16 cellular contexts compared by ENCODE assay signal in genomic region chr9:120917285-120917684, GRCh38. TPM values are rescaled to one million over a fixed set of nuclear protein-coding genes. Genes with fewer than 3 reads are reported as not detected.
DNase-seq lines count a peak whose midpoint lies in the region; ATAC-seq and TF ChIP-seq lines count a peak whose summit lies in the region.
"Had no signal": no experiment of that assay in that cellular context is flagged by ENCODE, and none has a peak within 500 bp of the region (broad histone marks: within the 10 kb centered on the region; RNA-seq: fewer than 3 reads in every experiment).

No MANE protein-coding gene starts in this region.

- TF ChIP-seq EP300 in transverse colon (IDR thresholded peaks at IDR 0.05; ENCODE audit: low read depth) = no peak

- TF ChIP-seq CTCF in MCF 10A (IDR thresholded peaks at IDR 0.05; ENCODE audit: unreplicated experiment) (no peak), mammary epithelial cell (conservative IDR thresholded peaks at IDR 0.05 in 1 of 2, IDR thresholded peaks at IDR 0.05 in 1 of 2; ENCODE audit: extremely low read depth in 1 of 2, insufficient read depth in 1 of 2, low read depth in 1 of 2, low read length in 2 of 2) (no peak), transverse colon (IDR thresholded peaks at IDR 0.05) (no peak), glutamatergic neuron (IDR thresholded peaks at IDR 0.05; ENCODE audit: partially characterized antibody, unreplicated experiment) (no peak)

- H3K4me1 Mint-ChIP-seq in MCF 10A (ENCODE audit: insufficient read depth, unreplicated experiment) (peaks cover 33% of the 10 kb centered on the region), glutamatergic neuron (ENCODE audit: low read depth, unreplicated experiment) (peaks cover 16% of the 10 kb centered on the region)
- H3K4me1 Mint-ChIP-seq in activated naive CD8-positive, alpha-beta T cell treated with anti-CD3 and anti-CD28 coated beads, Interleukin-2, amount 50 U/mL, for 24 hours = peaks cover 94% of the 10 kb centered on the region

- H3K4me3 Mint-ChIP-seq in MCF 10A (ENCODE audit: unreplicated experiment) = no peak overlapping the region
- peak overlapping the region; percentile 72 for H3K4me3 Mint-ChIP-seq in activated naive CD8-positive, alpha-beta T cell treated with anti-CD3 and anti-CD28 coated beads, Interleukin-2, amount 50 U/mL, for 24 hours
- H3K4me3 Mint-ChIP-seq in glutamatergic neuron (ENCODE audit: unreplicated experiment) = no peak overlapping the region

- H3K36me3 ChIP-seq in mammary epithelial cell (ENCODE audit: insufficient read depth, low read length) = no peaks in the 10 kb centered on the region
- H3K36me3 ChIP-seq in muscle layer of duodenum (ENCODE audit: control insufficient read depth in 1 of 2, insufficient read depth in 2 of 2, low read length in 2 of 2) = peaks cover 0 to 5% of the 10 kb centered on the region in 2 donors
- H3K36me3 ChIP-seq in transverse colon = no peaks in the 10 kb centered on the region

- H3K4me2 ChIP-seq in mammary epithelial cell (ENCODE audit: insufficient read depth, low read depth, low read length) = no peak overlapping the region

- H3K36me3 Mint-ChIP-seq in MCF 10A (ENCODE audit: insufficient read depth, unreplicated experiment) (peaks cover 13% of the 10 kb centered on the region), glutamatergic neuron (ENCODE audit: unreplicated experiment) (no peaks in the 10 kb centered on the region)
- H3K36me3 Mint-ChIP-seq in activated naive CD8-positive, alpha-beta T cell treated with anti-CD3 and anti-CD28 coated beads, Interleukin-2, amount 50 U/mL, for 24 hours (ENCODE audit: low read depth) = peaks cover 92% of the 10 kb centered on the region

- no peak overlapping the region for H3K9ac ChIP-seq in mammary epithelial cell (ENCODE audit: insufficient read depth, low read length)

- H3K4me3 ChIP-seq in mammary epithelial cell (replicated peaks in 1 of 3; ENCODE audit: insufficient read depth in 1 of 3, low read depth in 2 of 3, low read length in 3 of 3) = no peak overlapping the region
- H3K4me3 ChIP-seq in muscle layer of duodenum (ENCODE audit: low read depth in 1 of 2, low read length in 2 of 2) = no peak overlapping the region
- no peak overlapping the region for H3K4me3 ChIP-seq in transverse colon
- H3K4me3 ChIP-seq: spleen had no signal

- dilution Hi-C loops in mammary epithelial cell (cut with HindIII; ENCODE audit: low sequenced_read_pairs) = no loop called here

- CTCF ChIA-PET in MCF 10A (lab: Yijun Ruan, JAX) (interaction anchor here (0.6 to 4.6 kb wide), 19 partner anchors 8 to 508 kb away, joined by 3 to 71 read pairs (median 6); partner anchors contain the start of gene TRAF1), mammary epithelial cell (lab: Charles Lee; ENCODE audit: low non-redundant PET) (interaction anchor here (0.8 kb wide), 1 partner anchor 18 kb away, joined by 5 read pairs; no protein-coding TSS in a partner anchor)

- intact Hi-C loops in MCF 10A (cut with micrococcal nuclease) = no loop called here
- intact Hi-C loops in mammary epithelial cell (cut with micrococcal nuclease) = no loop called here
- intact Hi-C loops in transverse colon (cut with DNase I; ENCODE audit: low total_unique reads) = no loop called here
- intact Hi-C loops in cardiac septum (cut with DNase I) = no loop called here

- H3K79me2 ChIP-seq in mammary epithelial cell (ENCODE audit: insufficient read depth, low read length) = no peaks in the 10 kb centered on the region

- in situ Hi-C loops in mammary epithelial cell (cut with MboI; ENCODE audit: low sequenced_read_pairs in 2 of 2) = no loop called here
- in situ Hi-C loops in transverse colon (cut with MboI; ENCODE audit: low pct_ligation_motif_present in 1 of 4, low pct_unique_long_range_greater_than_20kb in 1 of 4, low sequenced_read_pairs in 3 of 4) = no loop called here

- peaks cover 20% of the 10 kb centered on the region for H3K4me1 ChIP-seq in mammary epithelial cell (ENCODE audit: insufficient read depth, low read length)
- peaks cover 6 to 23% of the 10 kb centered on the region in 2 donors for H3K4me1 ChIP-seq in muscle layer of duodenum (ENCODE audit: control insufficient read depth in 1 of 2, insufficient read depth in 2 of 2, low read length in 2 of 2)
- H3K4me1 ChIP-seq in transverse colon = peaks cover 6 to 25% (median 10%) of the 10 kb centered on the region in 4 donors

- H3K27ac ChIP-seq in mammary epithelial cell (ENCODE audit: insufficient read depth, low read depth, low read length) = no peak overlapping the region
- peak overlapping the region; percentile 33 for H3K27ac ChIP-seq in muscle layer of duodenum (ENCODE audit: low read length)
- peak overlapping the region in 3 of 4 donors; percentile 49 to 61 (median 51) for H3K27ac ChIP-seq in transverse colon
- H3K27ac ChIP-seq: epithelial cell of prostate, neutrophil had no signal

- H3K9me3 Mint-ChIP-seq in MCF 10A (ENCODE audit: unreplicated experiment) = no peaks in the 10 kb centered on the region
- H3K9me3 Mint-ChIP-seq in activated naive CD8-positive, alpha-beta T cell treated with anti-CD3 and anti-CD28 coated beads, Interleukin-2, amount 50 U/mL, for 24 hours = no peaks in the 10 kb centered on the region
- peaks cover 1% of the 10 kb centered on the region for H3K9me3 Mint-ChIP-seq in glutamatergic neuron (ENCODE audit: unreplicated experiment)

- H3K27me3 Mint-ChIP-seq in MCF 10A (ENCODE audit: insufficient read depth, unreplicated experiment) = no peaks in the 10 kb centered on the region
- no peaks in the 10 kb centered on the region for H3K27me3 Mint-ChIP-seq in activated naive CD8-positive, alpha-beta T cell treated with anti-CD3 and anti-CD28 coated beads, Interleukin-2, amount 50 U/mL, for 24 hours
- H3K27me3 Mint-ChIP-seq in glutamatergic neuron (ENCODE audit: unreplicated experiment) = no peaks in the 10 kb centered on the region

- H3K9me3 ChIP-seq in mammary epithelial cell (replicated peaks; ENCODE audit: insufficient read depth, low read length) = no peaks in the 10 kb centered on the region
- no peaks in the 10 kb centered on the region for H3K9me3 ChIP-seq in muscle layer of duodenum (ENCODE audit: control insufficient read depth in 1 of 2, low read length in 2 of 2)
- no peaks in the 10 kb centered on the region for H3K9me3 ChIP-seq in transverse colon
- H3K9me3 ChIP-seq: neutrophil had no signal

- no peak for DNase-seq in MCF 10A (ENCODE audit: unreplicated experiment)
- no peak for DNase-seq in mammary epithelial cell
- no peak for DNase-seq in activated naive CD8-positive, alpha-beta T cell treated with anti-CD3 and anti-CD28 coated beads, Interleukin-2, amount 50 U/mL, for 24 hours
- no peak for DNase-seq in transverse colon
- DNase-seq in glutamatergic neuron = no peak
- no peak for DNase-seq in NCI-H2081 (lab: John Stamatoyannopoulos, UW)
- DNase-seq in cardiac septum (ENCODE audit: low spot score) = no peak
- DNase-seq: AML-193; central memory CD4-positive, alpha-beta T cell; DMS53; NCI-H2107; SHP77; spleen had no signal

- H3K27me3 ChIP-seq in mammary epithelial cell (ENCODE audit: insufficient read depth, low read length) (no peaks in the 10 kb centered on the region), muscle layer of duodenum (ENCODE audit: low read depth, low read length) (no peaks in the 10 kb centered on the region), transverse colon (no peaks in the 10 kb centered on the region)
- H3K27me3 ChIP-seq: neutrophil, spleen had no signal

- no peak for ATAC-seq in activated naive CD8-positive, alpha-beta T cell treated with anti-CD3 and anti-CD28 coated beads, Interleukin-2, amount 50 U/mL, for 24 hours

- 100% methylated on average over 3 of the region's 3 CpGs for WGBS in mammary epithelial cell (ENCODE audit: low coverage, missing lambda C conversion rate)
- WGBS in transverse colon (ENCODE audit: low coverage in 1 of 2), 2 donors = 88 to 90% methylated on average over 2 to 3 of the region's 3 CpGs

- H4K20me1 ChIP-seq in mammary epithelial cell (ENCODE audit: insufficient read depth, low read length) = no peaks in the 10 kb centered on the region

- POLR2A ChIA-PET in MCF 10A (lab: Yijun Ruan, JAX) = interaction anchor here (0.6 to 3.5 kb wide), 7 partner anchors 8 to 219 kb away, joined by 3 to 32 read pairs (median 3); no protein-coding TSS in a partner anchor

- H3K27ac Mint-ChIP-seq in MCF 10A (ENCODE audit: low read depth, unreplicated experiment) (peak overlapping the region; percentile 47), glutamatergic neuron (ENCODE audit: unreplicated experiment) (no peak overlapping the region)
- H3K27ac Mint-ChIP-seq in activated naive CD8-positive, alpha-beta T cell treated with anti-CD3 and anti-CD28 coated beads, Interleukin-2, amount 50 U/mL, for 24 hours = peak overlapping the region; percentile 81

- no peak for TF ChIP-seq POLR2A in transverse colon (IDR thresholded peaks at IDR 0.05)

- H2AFZ ChIP-seq in mammary epithelial cell (ENCODE audit: low read depth, low read length) = no peak overlapping the region

- BruUV-seq in MCF 10A (replicated peaks; lab: Mats Ljungman, UMichigan) (no TSS peak), mammary epithelial cell (replicated peaks; lab: Mats Ljungman, UMichigan) (no TSS peak)

RNA-seq across cellular contexts. Expression of gene TRAF1, which starts 9.3 kb away (rescaled TPM):
- total RNA-seq in MCF 10A (2022) = 0.84 and 1.2 TPM in 2 replicates
- 1 to 10 TPM in 1 of 2 donors, under 1 TPM in 1; 0.89 to 1.0 TPM for total RNA-seq in mammary epithelial cell
- 0.28 TPM for polyA plus RNA-seq in mammary epithelial cell
- not detected for polyA minus RNA-seq in mammary epithelial cell
- total RNA-seq in transverse colon = 1 to 10 TPM; 2.2 to 7.2 (median 4.3) TPM
- total RNA-seq in glutamatergic neuron (ENCODE audit: unreplicated experiment) = 1.6 TPM
- total RNA-seq in cardiac septum = 2.4 TPM

RNA-seq across cellular contexts. Expression of gene PHF19, which starts 40.3 kb away (rescaled TPM):
- 39.6 and 61.0 TPM in 2 replicates for total RNA-seq in MCF 10A (2022)
- total RNA-seq in mammary epithelial cell = 10 to 100 TPM in 1 of 2 donors, 1 to 10 TPM in 1; 4.3 to 52.9 TPM
- 60.9 TPM for polyA plus RNA-seq in mammary epithelial cell
- polyA minus RNA-seq in mammary epithelial cell = 47.9 TPM
- total RNA-seq in transverse colon = 10 to 100 TPM in 2 of 4 donors, 1 to 10 TPM in 2; 6.7 to 11.1 (median 9.3) TPM
- 18.9 TPM for total RNA-seq in glutamatergic neuron (ENCODE audit: unreplicated experiment)
- 15.3 TPM for total RNA-seq in cardiac septum
